3 cellular contexts compared by ENCODE assay signal in genomic region chr9:107628444-107628843, GRCh38.
TF ChIP-seq lines count a peak whose summit lies in the region.

No MANE protein-coding gene starts in this region.

TF ChIP-seq in A549, 52 proteins besides CTCF, POLR2A, EP300 and RAD21:
- TF ChIP-seq CBX2 (IDR thresholded peaks at IDR 0.05; ENCODE audit: borderline replicate concordance, low read depth) (no peak), MAFK (IDR thresholded peaks at IDR 0.05; ENCODE audit: partially characterized antibody) (peak; percentile 20)
TF ChIP-seq in A549: peak in this region for 1.

TF ChIP-seq in IMR-90, 13 proteins besides CTCF, POLR2A, EP300 and RAD21:
- TF ChIP-seq SMC3 (IDR thresholded peaks at IDR 0.05; ENCODE audit: low read depth, low read length) (no peak), MAFK (IDR thresholded peaks at IDR 0.05; ENCODE audit: low read depth, low read length) (peak; percentile 37)
TF ChIP-seq in IMR-90: peak in this region for 1.

TF ChIP-seq in H1, 55 proteins besides CTCF, POLR2A, EP300 and RAD21:
- TF ChIP-seq SIX5 (IDR thresholded peaks at IDR 0.05; ENCODE audit: low read depth, low read length) (no peak), TAF7 (optimal IDR thresholded peaks at IDR 0.05; ENCODE audit: borderline replicate concordance, low read depth, low read length) (no peak), POLR2AphosphoS5 (IDR thresholded peaks at IDR 0.05; ENCODE audit: low read depth, low read length) (no peak), ATF2 (IDR thresholded peaks at IDR 0.05; ENCODE audit: low read length) (no peak), CTBP2 (IDR thresholded peaks at IDR 0.05; ENCODE audit: borderline replicate concordance, insufficient read depth, insufficient read length, low read length) (no peak), CBX8 (IDR thresholded peaks at IDR 0.05; ENCODE audit: borderline replicate concordance, low read depth, low read length) (no peak), TCF12 (IDR thresholded peaks at IDR 0.05; ENCODE audit: low read depth, low read length) (no peak), SAP30 (IDR thresholded peaks at IDR 0.05; ENCODE audit: insufficient read depth, insufficient replicate concordance, low read length) (no peak)
